Comparison of ENCODE assay signal across 27 cellular contexts in the genomic region with DNA sequence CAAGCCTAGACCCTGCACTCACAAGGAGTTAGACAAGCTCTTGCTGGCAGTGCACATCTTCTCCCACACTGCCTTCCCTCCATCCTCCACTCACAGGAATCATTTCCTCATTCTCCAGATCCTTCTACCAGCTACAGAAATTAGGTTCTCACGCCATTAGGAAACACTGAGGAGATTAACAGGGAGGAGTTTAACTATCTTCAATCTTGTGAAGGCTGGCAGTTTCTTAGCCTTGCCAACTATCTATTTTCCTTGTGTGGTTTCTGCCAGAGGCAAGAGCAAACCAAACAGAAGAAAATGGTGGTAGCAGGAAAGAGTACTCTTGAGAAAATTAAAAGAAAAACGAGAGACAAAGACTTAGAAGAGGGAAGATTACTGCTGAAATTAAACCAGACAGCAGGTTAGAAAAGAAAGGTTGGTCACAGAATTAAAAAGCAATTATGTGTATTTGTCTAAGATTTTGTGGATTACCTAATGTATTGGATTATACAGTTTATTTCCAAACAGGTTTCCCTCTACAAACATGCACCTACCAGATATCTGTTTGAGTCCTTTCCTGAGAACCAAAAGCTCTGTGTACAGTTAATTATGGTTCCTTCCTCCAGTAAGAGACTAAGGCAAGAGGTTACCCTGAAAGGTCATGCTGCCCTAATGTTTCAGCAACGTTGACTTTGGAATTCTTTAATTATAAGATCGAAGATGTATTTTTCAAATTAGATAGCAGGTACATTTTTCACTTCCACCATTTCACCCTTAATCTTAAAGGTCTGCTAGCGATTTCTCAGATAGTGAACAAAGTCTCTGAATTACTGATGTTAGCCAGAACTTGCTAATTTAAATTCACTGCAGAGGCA. TPM values are rescaled to one million over a fixed set of nuclear protein-coding genes. Genes with fewer than 3 reads are reported as not detected.
DNase-seq lines count a peak whose midpoint lies in the region; ATAC-seq, FAIRE-seq and TF ChIP-seq lines count a peak whose summit lies in the region.
"Had no signal": no experiment of that assay in that cellular context is flagged by ENCODE, and none has a peak within 500 bp of the region (broad histone marks: within the 10 kb centered on the region; RNA-seq: fewer than 3 reads in every experiment).

No MANE protein-coding gene starts in this region.

- no peak for TF ChIP-seq POLR2A in stomach (IDR thresholded peaks at IDR 0.05)
- no peak for TF ChIP-seq POLR2A in GM12891 (IDR thresholded peaks at IDR 0.05; ENCODE audit: low read depth, low read length)

- DNase-seq in LNCaP clone FGC (ENCODE audit: low read depth) (peak; percentile 50), amniotic epithelial cell (ENCODE audit: low read depth) (peak; percentile 57), mesendoderm (peak; percentile 7), stomach (no peak), GM12891 (ENCODE audit: insufficient read length, low spot score) (no peak), NCI-H526 treated with DMSO at 0.1 percent for 48 hours (lab: John Stamatoyannopoulos, UW) (no peak)
- DNase-seq: activated B cell treated with CpG ODN at 0.5 μM for 24 hours; activated CD4-positive, alpha-beta memory T cell treated with anti-CD3 and anti-CD28 coated beads for 36 hours; activated naive CD4-positive, alpha-beta T cell; C1 segment of cervical spinal cord; Calu3; central memory CD4-positive, alpha-beta T cell; dorsolateral prefrontal cortex; EL; foreskin keratinocyte; IMR-90; islet precursor cell; occipital lobe; right lobe of liver; stimulated activated CD4-positive, alpha-beta T cell treated with anti-CD3 and anti-CD28 coated beads, Interleukin-15, amount 100 ng/mL, for 24 hours had no signal

- ATAC-seq in HG02973 (IDR thresholded peaks at IDR 0.05; ENCODE audit: unreplicated experiment) (no peak), GM21717 (IDR thresholded peaks at IDR 0.05; ENCODE audit: unreplicated experiment) (no peak)
- ATAC-seq: foreskin keratinocyte, right lobe of liver, SK-N-SH treated with all-trans-retinoic acid at 6 μM for 48 hours had no signal

- TF ChIP-seq CTCF in LNCaP clone FGC (IDR thresholded peaks at IDR 0.05; ENCODE audit: control insufficient read depth, extremely low read depth, insufficient read depth) (no peak), stomach (IDR thresholded peaks at IDR 0.05) (no peak)

- no peak overlapping the region for H3K4ac ChIP-seq in mesendoderm (ENCODE audit: low read depth, low read length)

- H3K79me1 ChIP-seq in mesendoderm (ENCODE audit: low read length), result no peaks in the 10 kb centered on the region

- no peak overlapping the region for H3K4me3 ChIP-seq in LNCaP clone FGC (ENCODE audit: low read depth, low read length)
- no peak overlapping the region for H3K4me3 ChIP-seq in mesendoderm (ENCODE audit: low read length)
- no peak overlapping the region for H3K4me3 ChIP-seq in stomach
- H3K4me3 ChIP-seq: dorsolateral prefrontal cortex, right lobe of liver had no signal

- no peak overlapping the region for H4K8ac ChIP-seq in mesendoderm (ENCODE audit: low read depth, low read length)

- no peak overlapping the region for H2BK120ac ChIP-seq in mesendoderm (ENCODE audit: low read depth, low read length)

- no peak for TF ChIP-seq EP300 in stomach (IDR thresholded peaks at IDR 0.05)

- H4K5ac ChIP-seq in mesendoderm (ENCODE audit: low read length), result no peak overlapping the region

- H3K27ac ChIP-seq in mesendoderm (ENCODE audit: low read depth, low read length) (no peak overlapping the region), stomach (peak overlapping the region in 3 of 5 donors; percentile 16 to 63 (median 31))
- H3K27ac ChIP-seq: dorsolateral prefrontal cortex, epithelial cell of prostate, foreskin keratinocyte, right lobe of liver had no signal

- no peak overlapping the region for H2BK5ac ChIP-seq in mesendoderm (ENCODE audit: low read length)

- H3K56ac ChIP-seq in mesendoderm (ENCODE audit: low read length), result no peak overlapping the region

- H3K4me2 ChIP-seq in mesendoderm (ENCODE audit: low read length), result no peak overlapping the region

- no CpG with 5 or more reads among the region's 5 CpGs for WGBS in mesendoderm (ENCODE audit: extremely low coverage, insufficient coverage, low lambda C conversion rate)
- WGBS in stomach, 5 donors, result 33 to 42% (median 37%) methylated on average over 5 of the region's 5 CpGs

- H3K9me3 ChIP-seq in stomach, result no peaks in the 10 kb centered on the region
- H3K9me3 ChIP-seq: right lobe of liver had no signal

- H2AK5ac ChIP-seq in mesendoderm (ENCODE audit: low read length), result no peak overlapping the region

- H3K4me1 ChIP-seq in mesendoderm (ENCODE audit: control insufficient read depth, low read depth, low read length) (no peaks in the 10 kb centered on the region), stomach (peaks cover 10 to 38% (median 17%) of the 10 kb centered on the region in 4 donors)
- H3K4me1 ChIP-seq: foreskin keratinocyte had no signal

- H3K9ac ChIP-seq in mesendoderm (ENCODE audit: low read length), result no peak overlapping the region

- no peaks in the 10 kb centered on the region for H3K27me3 ChIP-seq in mesendoderm (ENCODE audit: insufficient read depth, low read length, poor library complexity)
- no peaks in the 10 kb centered on the region for H3K27me3 ChIP-seq in stomach
- H3K27me3 ChIP-seq: dorsolateral prefrontal cortex, foreskin keratinocyte, right lobe of liver had no signal

- no peak overlapping the region for H3K18ac ChIP-seq in mesendoderm (ENCODE audit: low read length)

- no peak overlapping the region for H2BK15ac ChIP-seq in mesendoderm (replicated peaks; ENCODE audit: low read depth)

- no peaks in the 10 kb centered on the region for H3K36me3 ChIP-seq in mesendoderm (ENCODE audit: control insufficient read depth, insufficient read depth, low read length)
- H3K36me3 ChIP-seq in stomach, result no peaks in the 10 kb centered on the region
- H3K36me3 ChIP-seq: right lobe of liver had no signal

- FAIRE-seq in GM12891 (lab: Jason Lieb, UNC), result no peak

- no peaks in the 10 kb centered on the region for H3K79me2 ChIP-seq in mesendoderm (ENCODE audit: control insufficient read depth, insufficient read depth, low read length)

- intact Hi-C loops in stomach (cut with DNase I; ENCODE audit: low total_unique reads), result no loop called here

- no peak overlapping the region for H3K23ac ChIP-seq in mesendoderm (ENCODE audit: low read length)

TF ChIP-seq in GM12891, 5 proteins besides CTCF, POLR2A, EP300 and RAD21:
- TF ChIP-seq POLR2AphosphoS5 (IDR thresholded peaks at IDR 0.05; ENCODE audit: low read depth, low read length) (no peak), TAF1 (IDR thresholded peaks at IDR 0.05; ENCODE audit: low read depth, low read length) (no peak), POU2F2 (IDR thresholded peaks at IDR 0.05; ENCODE audit: low read depth, low read length) (no peak), SPI1 (IDR thresholded peaks at IDR 0.05; ENCODE audit: low read depth, low read length) (no peak), PAX5 (IDR thresholded peaks at IDR 0.05; ENCODE audit: insufficient read depth, low read length, severe bottlenecking) (no peak)

RNA-seq across cellular contexts. Expression of a gene that starts 5.0 kb away (rescaled TPM):
- polyA plus RNA-seq in mesendoderm (2013, experiment 1 of 2), result 0.98 TPM
- 0.91 TPM for polyA plus RNA-seq in mesendoderm (2013, experiment 2 of 2)
- 10 to 100 TPM in 4 of 5 donors, not detected in 1; 20.3 to 48.7 (median 34.5) TPM for total RNA-seq in stomach
- polyA plus RNA-seq in stomach, result 1 to 10 TPM; 3.1 to 5.2 (median 3.7) TPM
- polyA plus RNA-seq in GM12891 (2012; ENCODE audit: low read depth, missing spikeins), result not detected
- total RNA-seq: activated B cell treated with CpG ODN at 0.5 μM for 24 hours; activated CD4-positive, alpha-beta memory T cell treated with anti-CD3 and anti-CD28 coated beads for 36 hours; foreskin keratinocyte; IMR-90; M059J; NCI-H460; RPMI7951 had no signal
- polyA plus RNA-seq: foreskin keratinocyte, IMR-90 had no signal

Comparison
In these comparisons a context has a peak if more than half of its experiments do, and no peak if none do; other contexts are left out.
1. DNase-seq: peak in LNCaP clone FGC (single experiment), amniotic epithelial cell (single experiment) and mesendoderm (single experiment); none in stomach (single experiment), GM12891 (single experiment) and NCI-H526 treated with DMSO at 0.1 percent for 48 hours (single experiment).